13 cellular contexts compared by ENCODE assay signal in genomic region chr3:107272471-107272870, GRCh38.
"Had no signal": no experiment of that assay in that cellular context is flagged by ENCODE, and none has a peak within 500 bp of the region (broad histone marks: within the 10 kb centered on the region; RNA-seq: fewer than 3 reads in every experiment).

No MANE protein-coding gene starts in this region.

- H3K27me3 ChIP-seq: pancreas, suprapubic skin, transverse colon, uterus had no signal

- DNase-seq: activated T-cell treated with anti-CD3 and anti-CD28 coated beads, Interleukin-2, amount 50 U/mL, for 24 hours; cortex of kidney; left ventricle myocardium inferior; natural killer cell; pancreas; right cardiac atrium; stimulated activated CD4-positive, alpha-beta T cell treated with anti-CD3 and anti-CD28 coated beads, Interleukin-12 subunit alpha, Interleukin-12 subunit beta, amount 100 ng/mL, for 4 hours; stimulated activated CD4-positive, alpha-beta T cell treated with anti-CD3 and anti-CD28 coated beads, Interleukin-1b, Interleukin-23, amount 100 ng/mL, for 48 hours; stimulated activated naive CD8-positive, alpha-beta T cell treated with anti-CD3 and anti-CD28 coated beads, Interleukin-15, amount 100 ng/mL, for 72 hours; T-cell; transverse colon; uterus had no signal

- H3K36me3 ChIP-seq: left ventricle myocardium inferior, pancreas, suprapubic skin, transverse colon, uterus had no signal

- H3K4me3 ChIP-seq: left ventricle myocardium inferior, pancreas, suprapubic skin, transverse colon, uterus had no signal
